ENCODE assay signal across 8 cellular contexts in the genomic region with DNA sequence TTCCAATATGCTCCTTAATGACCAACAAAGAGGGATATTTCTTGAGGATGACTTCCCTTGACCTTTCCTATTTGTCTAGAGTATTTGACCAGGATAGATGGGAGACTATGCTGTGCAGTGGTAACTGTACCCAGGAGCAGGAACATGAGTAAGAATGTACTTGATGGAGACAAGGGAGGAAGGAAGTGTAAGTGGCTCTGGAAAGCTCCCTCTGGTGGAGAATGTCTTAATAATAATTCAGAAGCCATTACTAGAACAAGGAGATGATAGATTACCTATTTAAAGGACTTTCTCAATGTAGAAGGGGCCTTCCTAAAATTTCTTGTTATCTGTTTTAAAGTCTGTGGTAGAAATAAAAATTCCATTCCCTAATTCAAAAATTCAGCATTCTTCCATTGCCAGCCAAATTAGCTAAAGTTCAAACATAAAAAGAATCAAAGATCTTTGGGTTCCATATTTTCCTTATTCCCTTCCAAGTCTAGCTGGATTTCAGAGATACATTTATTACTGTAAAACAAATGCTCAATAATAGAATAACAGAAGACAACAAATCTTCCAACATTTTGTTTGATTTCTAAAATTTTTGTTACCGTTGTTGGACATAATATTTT.
DNase-seq lines count a peak whose midpoint lies in the region; ATAC-seq, FAIRE-seq and TF ChIP-seq lines count a peak whose summit lies in the region.

No MANE protein-coding gene starts in this region.

- FAIRE-seq in bronchial epithelial cell (lab: Jason Lieb, UNC) = no peak

- peak; percentile 13 for DNase-seq in AG08396 (ENCODE audit: low spot score)
- DNase-seq in NCI-H2171 treated with DMSO at 0.1 percent for 48 hours (lab: John Stamatoyannopoulos, UW) = peak; percentile 40
- peak; percentile 69 for DNase-seq in bronchial epithelial cell (ENCODE audit: low read depth)
- DNase-seq in lung microvascular endothelial cell (ENCODE audit: low read depth in 2 of 2) = peak; percentile 33 to 45

- no peak overlapping the region for H3K4me3 ChIP-seq in bronchial epithelial cell (ENCODE audit: low read depth, low read length)

- peak; percentile 91 for ATAC-seq in GM18511 (IDR thresholded peaks at IDR 0.05; ENCODE audit: unreplicated experiment)
- peak; percentile 94 for ATAC-seq in HG02885 (IDR thresholded peaks at IDR 0.05; ENCODE audit: poor library complexity, unreplicated experiment)
- ATAC-seq in GM19324 (IDR thresholded peaks at IDR 0.05; ENCODE audit: low FRiP score, unreplicated experiment) = no peak
- no peak for ATAC-seq in HG03139 (IDR thresholded peaks at IDR 0.05; ENCODE audit: unreplicated experiment)

- peak; percentile 56 for TF ChIP-seq CTCF in bronchial epithelial cell (IDR thresholded peaks at IDR 0.05; ENCODE audit: insufficient read depth, low read length, severe bottlenecking)

- H3K36me3 ChIP-seq in bronchial epithelial cell (ENCODE audit: control insufficient read depth, insufficient read depth, low read length) = no peaks in the 10 kb centered on the region

- no peaks in the 10 kb centered on the region for H3K27me3 ChIP-seq in bronchial epithelial cell (ENCODE audit: control insufficient read depth, insufficient read depth, low read length)

Comparison
In these comparisons a context has a peak if more than half of its experiments do, and no peak if none do; other contexts are left out.
1. DNase-seq: peak in every context shown above with its lines; median percentile 69 in bronchial epithelial cell; 40 in NCI-H2171 treated with DMSO at 0.1 percent for 48 hours; 39 in lung microvascular endothelial cell; 13 in AG08396.
2. ATAC-seq: peak in GM18511 (single experiment) and HG02885 (single experiment); none in GM19324 (single experiment) and HG03139 (single experiment).